In the genomic region with DNA sequence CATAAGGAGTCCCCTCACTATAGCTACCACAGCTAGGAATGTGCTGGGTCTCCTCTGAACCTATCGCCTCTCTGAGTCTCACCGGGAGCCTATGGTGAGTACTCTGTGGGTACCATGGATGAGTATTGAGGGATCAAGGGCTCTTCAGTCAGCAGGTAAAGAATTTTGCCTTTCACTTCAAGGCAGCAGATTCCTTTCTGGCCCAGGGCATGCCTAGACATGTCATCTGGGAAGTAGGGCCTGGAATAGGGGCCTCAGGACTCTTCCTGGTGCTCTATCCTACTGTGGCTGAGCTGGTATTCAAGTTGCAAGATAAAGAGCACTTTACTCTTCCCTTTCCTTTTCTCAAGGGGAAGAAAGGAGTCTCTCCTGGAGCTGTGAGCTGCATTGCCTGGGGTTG, we compare ENCODE assay signal across 1 cellular context.
TF ChIP-seq lines count a peak whose summit lies in the region.

No MANE protein-coding gene starts in this region.

TF ChIP-seq in H1, 55 proteins besides CTCF, POLR2A, EP300 and RAD21:
- TF ChIP-seq, protein P1, sequence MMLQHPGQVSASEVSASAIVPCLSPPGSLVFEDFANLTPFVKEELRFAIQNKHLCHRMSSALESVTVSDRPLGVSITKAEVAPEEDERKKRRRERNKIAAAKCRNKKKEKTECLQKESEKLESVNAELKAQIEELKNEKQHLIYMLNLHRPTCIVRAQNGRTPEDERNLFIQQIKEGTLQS (IDR thresholded peaks at IDR 0.05; ENCODE audit: insufficient read depth, low read depth, low read length): no peak
- TF ChIP-seq YY1 (IDR thresholded peaks at IDR 0.05; ENCODE audit: low read depth, low read length): no peak
- TF ChIP-seq KDM5A (IDR thresholded peaks at IDR 0.05; ENCODE audit: low read length): no peak
- TF ChIP-seq, protein P2, sequence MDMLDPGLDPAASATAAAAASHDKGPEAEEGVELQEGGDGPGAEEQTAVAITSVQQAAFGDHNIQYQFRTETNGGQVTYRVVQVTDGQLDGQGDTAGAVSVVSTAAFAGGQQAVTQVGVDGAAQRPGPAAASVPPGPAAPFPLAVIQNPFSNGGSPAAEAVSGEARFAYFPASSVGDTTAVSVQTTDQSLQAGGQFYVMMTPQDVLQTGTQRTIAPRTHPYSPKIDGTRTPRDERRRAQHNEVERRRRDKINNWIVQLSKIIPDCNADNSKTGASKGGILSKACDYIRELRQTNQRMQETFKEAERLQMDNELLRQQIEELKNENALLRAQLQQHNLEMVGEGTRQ (IDR thresholded peaks at IDR 0.05; ENCODE audit: low read length): no peak
- no peak for TF ChIP-seq SAP30 (IDR thresholded peaks at IDR 0.05; ENCODE audit: insufficient read depth, insufficient replicate concordance, low read length)
